Comparison of ENCODE assay signal across 13 cellular contexts in the genomic region with DNA sequence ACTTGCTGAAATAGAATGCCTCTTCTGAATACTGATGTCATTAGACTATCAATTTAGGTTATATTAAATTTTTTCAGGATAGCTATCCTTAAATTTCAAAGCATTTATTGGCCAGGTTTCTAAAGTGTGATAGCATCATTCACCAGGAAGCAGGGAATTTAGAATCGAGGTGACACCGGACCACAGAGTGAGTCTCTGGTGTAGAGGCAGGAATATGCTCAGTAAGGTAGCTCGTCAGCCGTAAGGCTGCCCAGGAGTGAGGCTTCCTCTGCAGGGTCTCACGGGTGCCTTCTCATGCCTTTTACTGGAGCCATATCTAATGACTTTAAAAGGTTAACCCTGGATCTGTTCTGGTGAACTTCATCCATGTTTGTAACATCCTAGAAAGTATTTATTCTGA.
A peak's percentile ranks its signal among the peaks of the same experiment; 100 is the strongest.
DNase-seq lines count a peak whose midpoint lies in the region; ATAC-seq and TF ChIP-seq lines count a peak whose summit lies in the region.
"Had no signal": no experiment of that assay in that cellular context is flagged by ENCODE, and none has a peak within 500 bp of the region (broad histone marks: within the 10 kb centered on the region; RNA-seq: fewer than 3 reads in every experiment).

No MANE protein-coding gene starts in this region.

- peak overlapping the region; percentile 85 for H3K27ac Mint-ChIP-seq in activated CD8-positive, alpha-beta T cell treated with anti-CD3 and anti-CD28 coated beads for 36 hours
- H3K27ac Mint-ChIP-seq in activated CD8-positive, alpha-beta T cell treated with anti-CD3 and anti-CD28 coated beads, Interleukin-2, amount 10 ng/mL, durations not matched to agents 7 days and 5 days: no peak overlapping the region
- peak overlapping the region; percentile 97 for H3K27ac Mint-ChIP-seq in activated T-helper 17 cell treated with anti-CD3 and anti-CD28 coated beads, Interleukin-2, amount 50 U/mL, for 72 hours

- H3K27me3 Mint-ChIP-seq in activated CD8-positive, alpha-beta T cell treated with anti-CD3 and anti-CD28 coated beads for 36 hours: no peaks in the 10 kb centered on the region
- no peaks in the 10 kb centered on the region for H3K27me3 Mint-ChIP-seq in activated CD8-positive, alpha-beta T cell treated with anti-CD3 and anti-CD28 coated beads, Interleukin-2, amount 10 ng/mL, durations not matched to agents 7 days and 5 days (ENCODE audit: low read depth)
- no peaks in the 10 kb centered on the region for H3K27me3 Mint-ChIP-seq in activated T-helper 17 cell treated with anti-CD3 and anti-CD28 coated beads, Interleukin-2, amount 50 U/mL, for 72 hours

- H3K4me1 Mint-ChIP-seq in activated CD8-positive, alpha-beta T cell treated with anti-CD3 and anti-CD28 coated beads for 36 hours (ENCODE audit: low read depth): peaks cover 82% of the 10 kb centered on the region
- H3K4me1 Mint-ChIP-seq in activated CD8-positive, alpha-beta T cell treated with anti-CD3 and anti-CD28 coated beads, Interleukin-2, amount 10 ng/mL, durations not matched to agents 7 days and 5 days (ENCODE audit: low read depth): peaks cover 74% of the 10 kb centered on the region
- peaks cover 64% of the 10 kb centered on the region for H3K4me1 Mint-ChIP-seq in activated T-helper 17 cell treated with anti-CD3 and anti-CD28 coated beads, Interleukin-2, amount 50 U/mL, for 72 hours

- 81 to 86% methylated on average over 5 of the region's 5 CpGs for WGBS in gastroesophageal sphincter (ENCODE audit: low coverage in 1 of 2), 2 donors
- 46% methylated on average over 5 of the region's 5 CpGs for WGBS in suprapubic skin

- no peak for ATAC-seq in activated CD8-positive, alpha-beta T cell treated with anti-CD3 and anti-CD28 coated beads for 36 hours
- no peak for ATAC-seq in activated CD8-positive, alpha-beta T cell treated with anti-CD3 and anti-CD28 coated beads, Interleukin-2, amount 10 ng/mL, durations not matched to agents 7 days and 5 days
- ATAC-seq in activated T-helper 17 cell treated with anti-CD3 and anti-CD28 coated beads, Interleukin-2, amount 50 U/mL, for 72 hours (replicated peaks): no peak
- ATAC-seq in gastroesophageal sphincter: no peak

- intact Hi-C loops in activated CD8-positive, alpha-beta T cell treated with anti-CD3 and anti-CD28 coated beads for 36 hours (cut with micrococcal nuclease): no loop called here

- no peak for DNase-seq in activated CD8-positive, alpha-beta T cell treated with anti-CD3 and anti-CD28 coated beads for 36 hours
- DNase-seq in activated CD8-positive, alpha-beta T cell treated with anti-CD3 and anti-CD28 coated beads, Interleukin-2, amount 10 ng/mL, durations not matched to agents 7 days and 5 days: no peak
- DNase-seq in suprapubic skin (ENCODE audit: low spot score in 2 of 2) (no peak), SHP77 (lab: John Stamatoyannopoulos, UW) (no peak), HuH-7.5 (ENCODE audit: low spot score) (no peak), NOMO-1 treated with DMSO at 0.1 percent for 48 hours (lab: John Stamatoyannopoulos, UW; ENCODE audit: unreplicated experiment) (no peak)
- DNase-seq: aorta; GOT3; NCI-H2029 treated with DMSO at 0.1 percent for 48 hours; stimulated activated naive CD4-positive, alpha-beta T cell had no signal

- no peak for TF ChIP-seq POLR2A in gastroesophageal sphincter (IDR thresholded peaks at IDR 0.05)
- no peak for TF ChIP-seq POLR2A in suprapubic skin (IDR thresholded peaks at IDR 0.05)

- POLR2A ChIA-PET in activated CD8-positive, alpha-beta T cell treated with anti-CD3 and anti-CD28 coated beads for 36 hours (lab: Charles Lee): interaction anchor here (0.9 to 2.6 kb wide), 5 partner anchors 8 to 63 kb away, joined by 3 to 7 read pairs (median 3); no protein-coding TSS in a partner anchor
- POLR2A ChIA-PET in activated CD8-positive, alpha-beta T cell treated with anti-CD3 and anti-CD28 coated beads, Interleukin-2, amount 10 ng/mL, durations not matched to agents 7 days and 5 days (lab: Charles Lee): interaction anchor here (0.6 to 2.5 kb wide), 6 partner anchors 9 to 205 kb away, joined by 3 to 13 read pairs (median 4); no protein-coding TSS in a partner anchor

- H3K36me3 Mint-ChIP-seq in activated CD8-positive, alpha-beta T cell treated with anti-CD3 and anti-CD28 coated beads for 36 hours (ENCODE audit: low read depth): peaks cover 86% of the 10 kb centered on the region
- peaks cover 66% of the 10 kb centered on the region for H3K36me3 Mint-ChIP-seq in activated CD8-positive, alpha-beta T cell treated with anti-CD3 and anti-CD28 coated beads, Interleukin-2, amount 10 ng/mL, durations not matched to agents 7 days and 5 days (ENCODE audit: low read depth)
- peaks cover 100% of the 10 kb centered on the region for H3K36me3 Mint-ChIP-seq in activated T-helper 17 cell treated with anti-CD3 and anti-CD28 coated beads, Interleukin-2, amount 50 U/mL, for 72 hours (ENCODE audit: low read depth)

- peaks cover 7 to 72% (median 34%) of the 10 kb centered on the region in 3 donors for H3K4me1 ChIP-seq in gastroesophageal sphincter
- peaks cover 69% of the 10 kb centered on the region for H3K4me1 ChIP-seq in suprapubic skin

- H3K27me3 ChIP-seq in gastroesophageal sphincter: no peaks in the 10 kb centered on the region
- H3K27me3 ChIP-seq in suprapubic skin: no peaks in the 10 kb centered on the region

- no peak for TF ChIP-seq CTCF in activated CD8-positive, alpha-beta T cell treated with anti-CD3 and anti-CD28 coated beads for 36 hours (IDR thresholded peaks at IDR 0.05)
- TF ChIP-seq CTCF in gastroesophageal sphincter (IDR thresholded peaks at IDR 0.05) (no peak), suprapubic skin (IDR thresholded peaks at IDR 0.05) (no peak)

- H3K4me3 ChIP-seq in gastroesophageal sphincter: no peak overlapping the region
- H3K4me3 ChIP-seq in suprapubic skin: no peak overlapping the region

- H3K27ac ChIP-seq in gastroesophageal sphincter (peak overlapping the region; percentile 41 to 79 (median 72)), suprapubic skin (peak overlapping the region; percentile 59)
- H3K27ac ChIP-seq: HL-60 had no signal

- H3K36me3 ChIP-seq in gastroesophageal sphincter (peaks cover 0 to 51% of the 10 kb centered on the region in 2 donors), suprapubic skin (peaks cover 3% of the 10 kb centered on the region)

- CTCF ChIA-PET in activated CD8-positive, alpha-beta T cell treated with anti-CD3 and anti-CD28 coated beads for 36 hours (lab: Charles Lee): interaction anchor here (0.8 to 1.5 kb wide), 5 partner anchors 8 to 135 kb away, joined by 3 to 13 read pairs (median 4); no protein-coding TSS in a partner anchor
- CTCF ChIA-PET in activated CD8-positive, alpha-beta T cell treated with anti-CD3 and anti-CD28 coated beads, Interleukin-2, amount 10 ng/mL, durations not matched to agents 7 days and 5 days (lab: Charles Lee): interaction anchor here (0.6 to 3.3 kb wide), 17 partner anchors 8 to 604 kb away, joined by 3 to 17 read pairs (median 4); no protein-coding TSS in a partner anchor

- H3K9me3 ChIP-seq in gastroesophageal sphincter (no peaks in the 10 kb centered on the region), suprapubic skin (no peaks in the 10 kb centered on the region)

- TF ChIP-seq EP300 in gastroesophageal sphincter (IDR thresholded peaks at IDR 0.05) (no peak), suprapubic skin (IDR thresholded peaks at IDR 0.05) (no peak)

- no peaks in the 10 kb centered on the region for H3K9me3 Mint-ChIP-seq in activated CD8-positive, alpha-beta T cell treated with anti-CD3 and anti-CD28 coated beads for 36 hours
- no peaks in the 10 kb centered on the region for H3K9me3 Mint-ChIP-seq in activated CD8-positive, alpha-beta T cell treated with anti-CD3 and anti-CD28 coated beads, Interleukin-2, amount 10 ng/mL, durations not matched to agents 7 days and 5 days (ENCODE audit: insufficient read depth)
- H3K9me3 Mint-ChIP-seq in activated T-helper 17 cell treated with anti-CD3 and anti-CD28 coated beads, Interleukin-2, amount 50 U/mL, for 72 hours: no peaks in the 10 kb centered on the region

- no peak overlapping the region for H3K4me3 Mint-ChIP-seq in activated CD8-positive, alpha-beta T cell treated with anti-CD3 and anti-CD28 coated beads for 36 hours
- no peak overlapping the region for H3K4me3 Mint-ChIP-seq in activated CD8-positive, alpha-beta T cell treated with anti-CD3 and anti-CD28 coated beads, Interleukin-2, amount 10 ng/mL, durations not matched to agents 7 days and 5 days
- H3K4me3 Mint-ChIP-seq in activated T-helper 17 cell treated with anti-CD3 and anti-CD28 coated beads, Interleukin-2, amount 50 U/mL, for 72 hours: peak overlapping the region; percentile 91
